ENCODE assay signal across 30 cellular contexts in genomic region chr20:40775747-40776146, GRCh38.
"Had no signal": no experiment of that assay in that cellular context is flagged by ENCODE, and none has a peak within 500 bp of the region (broad histone marks: within the 10 kb centered on the region; RNA-seq: fewer than 3 reads in every experiment).

No MANE protein-coding gene starts in this region.

- H3K27ac ChIP-seq: coronary artery, dorsolateral prefrontal cortex, epithelial cell of prostate, esophagus squamous epithelium, gastrocnemius medialis, heart right ventricle, left ventricle myocardium inferior, lower lobe of right lung had no signal

- H3K9me3 ChIP-seq: esophagus squamous epithelium, gastrocnemius medialis, heart right ventricle, left ventricle myocardium inferior, lower lobe of right lung, mucosa of descending colon had no signal

- H3K4me1 Mint-ChIP-seq: mesothelial cell of epicardium had no signal

- ATAC-seq: effector memory CD8-positive, alpha-beta T cell; esophagus mucosa; gastrocnemius medialis; heart right ventricle; left colon; left lobe of liver; lower lobe of right lung; mucosa of descending colon had no signal

- DNase-seq: dermis blood vessel endothelial cell; dorsolateral prefrontal cortex; effector CD8-positive, alpha-beta T cell; effector memory CD8-positive, alpha-beta T cell; endodermal cell; erythroblast; esophagus squamous epithelium; foreskin fibroblast; foreskin melanocyte; gastrocnemius medialis; glutamatergic neuron; head of caudate nucleus; heart right ventricle; hippocampal formation; kidney; kidney glomerular epithelial cell; left colon; left ventricle myocardium inferior; lower lobe of right lung; mesenchymal stem cell; mucosa of descending colon; naive B cell had no signal

- H3K36me3 Mint-ChIP-seq: mesothelial cell of epicardium, naive B cell had no signal

- H3K4me3 Mint-ChIP-seq: effector memory CD8-positive, alpha-beta T cell; endodermal cell; mesothelial cell of epicardium; naive B cell had no signal

- FAIRE-seq: colon, endometrium, islet of Langerhans, kidney had no signal

- H3K4me3 ChIP-seq: coronary artery, dorsolateral prefrontal cortex, esophagus squamous epithelium, gastrocnemius medialis, heart right ventricle, left ventricle myocardium inferior, lower lobe of right lung, mucosa of descending colon had no signal

- H3K27ac Mint-ChIP-seq: effector memory CD8-positive, alpha-beta T cell; endodermal cell; mesothelial cell of epicardium; naive B cell had no signal

- H3K9me3 Mint-ChIP-seq: effector memory CD8-positive, alpha-beta T cell; endodermal cell; mesothelial cell of epicardium; naive B cell had no signal

- H3K4me1 ChIP-seq: gastrocnemius medialis had no signal

- H3K27me3 ChIP-seq: gastrocnemius medialis had no signal

- H3K36me3 ChIP-seq: esophagus squamous epithelium, gastrocnemius medialis, heart right ventricle, left ventricle myocardium inferior, lower lobe of right lung had no signal
